Comparison of ENCODE assay signal across 13 cellular contexts in genomic region chr15:99438222-99438592, GRCh38.
DNase-seq lines count a peak whose midpoint lies in the region; ATAC-seq and TF ChIP-seq lines count a peak whose summit lies in the region.
"Had no signal": no experiment of that assay in that cellular context is flagged by ENCODE, and none has a peak within 500 bp of the region (broad histone marks: within the 10 kb centered on the region; RNA-seq: fewer than 3 reads in every experiment).

No MANE protein-coding gene starts in this region.

- CTCF ChIA-PET in activated CD4-positive, alpha-beta memory T cell treated with anti-CD3 and anti-CD28 coated beads, Interleukin-2, amount 10 ng/mL, durations not matched to agents 7 days and 5 days (lab: Charles Lee), result interaction anchor here (1.2 kb wide), 1 partner anchor 266 kb away, joined by 3 read pairs; no protein-coding TSS in a partner anchor
- CTCF ChIA-PET in activated CD4-positive, alpha-beta memory T cell treated with anti-CD3 and anti-CD28 coated beads for 36 hours (lab: Charles Lee), result no interaction called here

- peaks cover 13% of the 10 kb centered on the region for H3K27me3 Mint-ChIP-seq in activated CD4-positive, alpha-beta memory T cell treated with anti-CD3 and anti-CD28 coated beads, Interleukin-2, amount 10 ng/mL, durations not matched to agents 7 days and 5 days
- H3K27me3 Mint-ChIP-seq in activated CD4-positive, alpha-beta memory T cell treated with anti-CD3 and anti-CD28 coated beads for 36 hours, result no peaks in the 10 kb centered on the region

- H3K4me3 Mint-ChIP-seq in activated CD4-positive, alpha-beta memory T cell treated with anti-CD3 and anti-CD28 coated beads, Interleukin-2, amount 10 ng/mL, durations not matched to agents 7 days and 5 days, result no peak overlapping the region
- no peak overlapping the region for H3K4me3 Mint-ChIP-seq in activated CD4-positive, alpha-beta memory T cell treated with anti-CD3 and anti-CD28 coated beads for 36 hours
- H3K4me3 Mint-ChIP-seq: activated naive CD4-positive, alpha-beta T cell treated with anti-CD3 and anti-CD28 coated beads, Interleukin-2, amount 10 ng/mL, durations not matched to agents 7 days and 5 days; HFFc6 had no signal

- H3K36me3 ChIP-seq in esophagus (ENCODE audit: control insufficient read depth in 2 of 2, insufficient read depth in 2 of 2, low read length in 1 of 2) (no peaks in the 10 kb centered on the region), neuronal stem cell (replicated peaks in 1 of 2; ENCODE audit: control insufficient read depth in 2 of 2, insufficient read depth in 2 of 2, low read length in 2 of 2) (no peaks in the 10 kb centered on the region), thyroid gland (no peaks in the 10 kb centered on the region)

- H2AK5ac ChIP-seq in neuronal stem cell (ENCODE audit: low read depth, low read length), result no peak overlapping the region

- peaks cover 17% of the 10 kb centered on the region for H3K4me1 Mint-ChIP-seq in activated CD4-positive, alpha-beta memory T cell treated with anti-CD3 and anti-CD28 coated beads, Interleukin-2, amount 10 ng/mL, durations not matched to agents 7 days and 5 days
- H3K4me1 Mint-ChIP-seq in activated CD4-positive, alpha-beta memory T cell treated with anti-CD3 and anti-CD28 coated beads for 36 hours (ENCODE audit: low read depth), result peaks cover 26% of the 10 kb centered on the region

- no peak overlapping the region for H4K8ac ChIP-seq in neuronal stem cell (ENCODE audit: low read depth, low read length)

- no peak overlapping the region for H3K23ac ChIP-seq in neuronal stem cell (ENCODE audit: low read depth, low read length, poor library complexity)

- H3K4me1 ChIP-seq in esophagus (ENCODE audit: control insufficient read depth in 2 of 2, insufficient read depth in 2 of 2, low read length in 1 of 2) (peaks cover 10 to 30% of the 10 kb centered on the region in 2 donors), neuronal stem cell (ENCODE audit: control insufficient read depth in 2 of 2, insufficient read depth in 1 of 2, low read depth in 1 of 2, low read length in 2 of 2) (peaks cover 8 to 20% of the 10 kb centered on the region in 2 donors), thyroid gland (peaks cover 9 to 46% of the 10 kb centered on the region in 2 donors)

- H3K9me3 Mint-ChIP-seq in activated CD4-positive, alpha-beta memory T cell treated with anti-CD3 and anti-CD28 coated beads, Interleukin-2, amount 10 ng/mL, durations not matched to agents 7 days and 5 days, result no peaks in the 10 kb centered on the region
- H3K9me3 Mint-ChIP-seq in activated CD4-positive, alpha-beta memory T cell treated with anti-CD3 and anti-CD28 coated beads for 36 hours, result no peaks in the 10 kb centered on the region
- H3K9me3 Mint-ChIP-seq: activated naive CD4-positive, alpha-beta T cell treated with anti-CD3 and anti-CD28 coated beads, Interleukin-2, amount 10 ng/mL, durations not matched to agents 7 days and 5 days; HFFc6 had no signal

- no peak for TF ChIP-seq CTCF in thyroid gland (IDR thresholded peaks at IDR 0.05)

- intact Hi-C loops in activated CD4-positive, alpha-beta memory T cell treated with anti-CD3 and anti-CD28 coated beads for 36 hours (cut with micrococcal nuclease), result no loop called here
- intact Hi-C loops in thyroid gland (cut with DNase I), result no loop called here

- no peak overlapping the region for H2BK5ac ChIP-seq in neuronal stem cell (ENCODE audit: low read length)

- TF ChIP-seq POLR2A in thyroid gland (IDR thresholded peaks at IDR 0.05), result no peak

- H2BK120ac ChIP-seq in neuronal stem cell (ENCODE audit: low read depth, low read length), result no peak overlapping the region

- no peak for ATAC-seq in GM21390 (IDR thresholded peaks at IDR 0.05; ENCODE audit: unreplicated experiment)

- peak overlapping the region; percentile 71 for H2AFZ ChIP-seq in neuronal stem cell (ENCODE audit: low read length)

- no peak overlapping the region for H2BK15ac ChIP-seq in neuronal stem cell (ENCODE audit: low read length)

- peak overlapping the region; percentile 43 to 47 for H3K27ac ChIP-seq in esophagus (ENCODE audit: low read depth in 2 of 2, low read length in 1 of 2)
- no peak overlapping the region for H3K27ac ChIP-seq in neuronal stem cell (replicated peaks; ENCODE audit: low read length)
- peak overlapping the region in 2 of 3 donors; percentile 42 to 46 for H3K27ac ChIP-seq in thyroid gland
- H3K27ac ChIP-seq: 22Rv1 had no signal

- peak; percentile 15 for DNase-seq in activated CD4-positive, alpha-beta memory T cell treated with anti-CD3 and anti-CD28 coated beads, Interleukin-2, amount 10 ng/mL, durations not matched to agents 7 days and 5 days
- no peak for DNase-seq in activated CD4-positive, alpha-beta memory T cell treated with anti-CD3 and anti-CD28 coated beads for 36 hours
- DNase-seq in neuronal stem cell (ENCODE audit: low spot score), result no peak
- DNase-seq in thyroid gland, result no peak
- no peak for DNase-seq in NAMALWA (ENCODE audit: low spot score)
- no peak for DNase-seq in NCI-H146 (lab: John Stamatoyannopoulos, UW)
- DNase-seq: activated CD4-positive, CD25-positive, alpha-beta regulatory T cell treated with anti-CD3 and anti-CD28 coated beads, Interleukin-2, amount 50 U/mL, for 72 hours; HFFc6; small intestine had no signal

- H3K9ac ChIP-seq in neuronal stem cell (ENCODE audit: low read depth, low read length, poor library complexity), result no peak overlapping the region

- H3K4me3 ChIP-seq in esophagus (ENCODE audit: low read depth in 1 of 2, low read length in 2 of 2) (no peak overlapping the region), neuronal stem cell (ENCODE audit: low read length in 2 of 2) (peak overlapping the region in 1 of 2 donors; percentile 2), thyroid gland (replicated peaks in 1 of 3) (no peak overlapping the region)

- H4K91ac ChIP-seq in neuronal stem cell (ENCODE audit: low read depth, low read length, poor library complexity), result no peak overlapping the region

- no peak overlapping the region for H2BK12ac ChIP-seq in neuronal stem cell (ENCODE audit: low read length)

- H3K27ac Mint-ChIP-seq in activated CD4-positive, alpha-beta memory T cell treated with anti-CD3 and anti-CD28 coated beads, Interleukin-2, amount 10 ng/mL, durations not matched to agents 7 days and 5 days, result no peak overlapping the region
- no peak overlapping the region for H3K27ac Mint-ChIP-seq in activated CD4-positive, alpha-beta memory T cell treated with anti-CD3 and anti-CD28 coated beads for 36 hours
- H3K27ac Mint-ChIP-seq: HFFc6 had no signal

- no peaks in the 10 kb centered on the region for H3K36me3 Mint-ChIP-seq in activated CD4-positive, alpha-beta memory T cell treated with anti-CD3 and anti-CD28 coated beads, Interleukin-2, amount 10 ng/mL, durations not matched to agents 7 days and 5 days (ENCODE audit: low read depth)
- H3K36me3 Mint-ChIP-seq in activated CD4-positive, alpha-beta memory T cell treated with anti-CD3 and anti-CD28 coated beads for 36 hours, result no peaks in the 10 kb centered on the region
- H3K36me3 Mint-ChIP-seq: activated naive CD4-positive, alpha-beta T cell treated with anti-CD3 and anti-CD28 coated beads, Interleukin-2, amount 10 ng/mL, durations not matched to agents 7 days and 5 days had no signal

- 89 to 91% methylated on average over 11 of the region's 11 CpGs for WGBS in esophagus, 2 donors
- WGBS in neuronal stem cell (ENCODE audit: extremely low coverage in 2 of 2, insufficient read length in 2 of 2, insufficient replicate concordance in 1 of 2), 2 donors, result no CpG with 5 or more reads among the region's 11 CpGs
- WGBS in thyroid gland, 2 donors, result 85 to 88% methylated on average over 11 of the region's 11 CpGs

- H3K9me3 ChIP-seq in esophagus (ENCODE audit: control insufficient read depth in 2 of 2, insufficient read depth in 1 of 2, low read depth in 1 of 2, low read length in 1 of 2) (no peaks in the 10 kb centered on the region), neuronal stem cell (replicated peaks in 1 of 2; ENCODE audit: control insufficient read depth in 2 of 2, insufficient read depth in 1 of 2, low read depth in 1 of 2, low read length in 2 of 2) (no peaks in the 10 kb centered on the region), thyroid gland (no peaks in the 10 kb centered on the region)

- peak overlapping the region; percentile 80 for H3K18ac ChIP-seq in neuronal stem cell (ENCODE audit: low read length)

- no peaks in the 10 kb centered on the region for H3K79me1 ChIP-seq in neuronal stem cell (ENCODE audit: low read depth, low read length)

- H3K14ac ChIP-seq in neuronal stem cell (ENCODE audit: low read length), result no peak overlapping the region

- H3K27me3 ChIP-seq in esophagus (ENCODE audit: control insufficient read depth in 1 of 2, insufficient read depth in 2 of 2, low read length in 2 of 2), result no peaks in the 10 kb centered on the region
- H3K27me3 ChIP-seq in neuronal stem cell (ENCODE audit: control insufficient read depth in 3 of 3, insufficient read depth in 3 of 3, low read depth in 1 of 3, low read length in 3 of 3), result peaks cover 0 to 6% (median 0%) of the 10 kb centered on the region in 3 experiments
- H3K27me3 ChIP-seq in thyroid gland, result no peaks in the 10 kb centered on the region

- no peak overlapping the region for H3K4ac ChIP-seq in neuronal stem cell (ENCODE audit: low read length)

- POLR2A ChIA-PET in activated CD4-positive, alpha-beta memory T cell treated with anti-CD3 and anti-CD28 coated beads, Interleukin-2, amount 10 ng/mL, durations not matched to agents 7 days and 5 days (lab: Charles Lee), result no interaction called here
- POLR2A ChIA-PET in activated CD4-positive, alpha-beta memory T cell treated with anti-CD3 and anti-CD28 coated beads for 36 hours (lab: Charles Lee), result no interaction called here

- H3K4me2 ChIP-seq in neuronal stem cell (ENCODE audit: insufficient read depth, low read length, poor library complexity, severe bottlenecking), result no peak overlapping the region
